18 cellular contexts compared by ENCODE assay signal in genomic region chr5:149962601-149963300, GRCh38. TPM values are rescaled to one million over a fixed set of nuclear protein-coding genes. Genes with fewer than 3 reads are reported as not detected.
A peak's percentile ranks its signal among the peaks of the same experiment; 100 is the strongest.
DNase-seq lines count a peak whose midpoint lies in the region; ATAC-seq, FAIRE-seq and TF ChIP-seq lines count a peak whose summit lies in the region.
"Had no signal": no experiment of that assay in that cellular context is flagged by ENCODE, and none has a peak within 500 bp of the region (broad histone marks: within the 10 kb centered on the region; RNA-seq: fewer than 3 reads in every experiment).

No MANE protein-coding gene starts in this region.

- H3K4me3 ChIP-seq in A549, result no peak overlapping the region
- H3K4me3 ChIP-seq in OCI-LY1 (ENCODE audit: low read depth, low read length, poor library complexity, severe bottlenecking), result no peak overlapping the region
- no peak overlapping the region for H3K4me3 ChIP-seq in neural progenitor cell
- no peak overlapping the region for H3K4me3 ChIP-seq in SK-N-SH (ENCODE audit: low read depth in 2 of 2, low read length in 1 of 2)
- no peak overlapping the region for H3K4me3 ChIP-seq in right atrium auricular region
- H3K4me3 ChIP-seq: GM23248 had no signal

- ATAC-seq in A549, result no peak
- ATAC-seq in CD4-positive, alpha-beta T cell (ENCODE audit: poor library complexity), result no peak
- ATAC-seq: HCT116, Right ventricle myocardium inferior had no signal

- intact Hi-C loops in CD4-positive, alpha-beta T cell (cut with DNase I, micrococcal nuclease), result loop anchor here (5.0 kb wide), 2 partner anchors 40 to 230 kb away; partner anchors contain the start of genes HMGXB3 (in 1 of the 2), PPARGC1B (in 1 of the 2) and TIGD6 (in 1 of the 2)

- peaks cover 32% of the 10 kb centered on the region for H3K4me1 Mint-ChIP-seq in CD4-positive, alpha-beta T cell (ENCODE audit: low read depth)
- peaks cover 20% of the 10 kb centered on the region for H3K4me1 Mint-ChIP-seq in neural progenitor cell

- H3K27ac ChIP-seq in A549 (peak overlapping the region in 1 of 2 experiments; percentile 17; a peak in 1 of 6 replicates), OCI-LY1 (ENCODE audit: low read depth, low read length, poor library complexity, severe bottlenecking) (peak overlapping the region; percentile 29), neural progenitor cell (no peak overlapping the region), SK-N-SH (ENCODE audit: low read depth in 2 of 2, low read length in 1 of 2) (no peak overlapping the region), right atrium auricular region (no peak overlapping the region)
- H3K27ac ChIP-seq in CD4-positive, alpha-beta T cell (ENCODE audit: low read depth, low read length), result no peak overlapping the region
- H3K27ac ChIP-seq: GM23248, HL-60 had no signal

- POLR2A ChIA-PET in A549 (lab: Yijun Ruan, JAX), result interaction anchor here (0.7 to 4.0 kb wide), 5 partner anchors 28 to 179 kb away, joined by 3 to 61 read pairs (median 5); partner anchors contain the start of genes HMGXB3 and TIGD6
- POLR2A ChIA-PET in CD4-positive, alpha-beta T cell (lab: Charles Lee), result interaction anchor here (1.0 to 1.5 kb wide), 4 partner anchors 16 to 310 kb away, joined by 3 read pairs; partner anchors contain the start of genes HMGXB3 and TIGD6
- POLR2A ChIA-PET in SK-N-SH (lab: Yijun Ruan, JAX), result interaction anchor here (0.7 to 1.2 kb wide), 2 partner anchors 125 to 128 kb away, joined by 3 to 4 read pairs; no protein-coding TSS in a partner anchor

- 94% methylated on average over 5 of the region's 5 CpGs for WGBS in A549 (ENCODE audit: missing lambda C conversion rate)
- 92% methylated on average over 5 of the region's 5 CpGs for WGBS in SK-N-SH (ENCODE audit: low lambda C conversion rate)

- peaks cover 15% of the 10 kb centered on the region for H3K36me3 Mint-ChIP-seq in CD4-positive, alpha-beta T cell (ENCODE audit: low read depth)
- H3K36me3 Mint-ChIP-seq in neural progenitor cell, result peaks cover 2% of the 10 kb centered on the region

- TF ChIP-seq RAD21 in A549 (conservative IDR thresholded peaks at IDR 0.05 in 1 of 2, IDR thresholded peaks at IDR 0.05 in 1 of 2) (no peak), SK-N-SH (IDR thresholded peaks at IDR 0.05; ENCODE audit: low read length) (no peak)

- no peaks in the 10 kb centered on the region for H3K9me3 Mint-ChIP-seq in CD4-positive, alpha-beta T cell
- H3K9me3 Mint-ChIP-seq in neural progenitor cell, result no peaks in the 10 kb centered on the region
- H3K9me3 Mint-ChIP-seq: CD4-positive, alpha-beta memory T cell had no signal

- H3K4me2 ChIP-seq in A549, result peak overlapping the region; percentile 80
- no peak overlapping the region for H3K4me2 ChIP-seq in OCI-LY1 (ENCODE audit: low read length)
- no peak overlapping the region for H3K4me2 ChIP-seq in neural progenitor cell
- H3K4me2 ChIP-seq in SK-N-SH, result no peak overlapping the region

- H3K9ac ChIP-seq in OCI-LY1 (ENCODE audit: low read length) (no peak overlapping the region), neural progenitor cell (no peak overlapping the region), SK-N-SH (no peak overlapping the region)
- H3K9ac ChIP-seq: GM23248 had no signal

- TF ChIP-seq EP300 in A549 (IDR thresholded peaks at IDR 0.05) (no peak), SK-N-SH (IDR thresholded peaks at IDR 0.05; ENCODE audit: borderline replicate concordance in 1 of 2, low read depth in 1 of 2, low read length in 1 of 2) (no peak)

- no peaks in the 10 kb centered on the region for H3K27me3 ChIP-seq in CD4-positive, alpha-beta T cell (ENCODE audit: control insufficient read depth, insufficient read depth, low read length)
- H3K27me3 ChIP-seq in OCI-LY1 (ENCODE audit: insufficient read depth, low read length), result no peaks in the 10 kb centered on the region
- H3K27me3 ChIP-seq in neural progenitor cell, result peaks cover 9% of the 10 kb centered on the region
- H3K27me3 ChIP-seq in SK-N-SH (ENCODE audit: insufficient read depth), result no peaks in the 10 kb centered on the region
- H3K27me3 ChIP-seq in right atrium auricular region, result no peaks in the 10 kb centered on the region

- no peaks in the 10 kb centered on the region for H3K79me2 ChIP-seq in OCI-LY1 (ENCODE audit: insufficient read depth, low read length)
- no peaks in the 10 kb centered on the region for H3K79me2 ChIP-seq in neural progenitor cell (ENCODE audit: low read depth)
- H3K79me2 ChIP-seq in SK-N-SH (ENCODE audit: insufficient read depth), result peaks cover 20% of the 10 kb centered on the region; the same call in 1 of the 2 replicates

- no peaks in the 10 kb centered on the region for H3F3A ChIP-seq in OCI-LY1 (ENCODE audit: insufficient read depth, low read length)
- H3F3A ChIP-seq in neural progenitor cell (ENCODE audit: low read depth), result peaks cover 18% of the 10 kb centered on the region
- H3F3A ChIP-seq in SK-N-SH (replicated peaks; ENCODE audit: insufficient read depth), result peaks cover 24% of the 10 kb centered on the region

- H3K4me1 ChIP-seq in A549, result peaks cover 35% of the 10 kb centered on the region
- H3K4me1 ChIP-seq in OCI-LY1 (ENCODE audit: insufficient read depth, low read length, severe bottlenecking), result peaks cover 24% of the 10 kb centered on the region
- H3K4me1 ChIP-seq in neural progenitor cell, result peaks cover 7% of the 10 kb centered on the region
- H3K4me1 ChIP-seq in SK-N-SH (ENCODE audit: control insufficient read depth in 1 of 2, insufficient read depth in 2 of 2, low read depth in 1 of 2, low read length in 1 of 2), result peaks cover 10 to 12% of the 10 kb centered on the region in 2 experiments; a peak in 3 of 4 replicates
- peaks cover 0 to 19% of the 10 kb centered on the region in 2 donors for H3K4me1 ChIP-seq in right atrium auricular region

- H3K9me3 ChIP-seq in A549, result no peaks in the 10 kb centered on the region
- H3K9me3 ChIP-seq in CD4-positive, alpha-beta T cell (ENCODE audit: control insufficient read depth, low read length), result no peaks in the 10 kb centered on the region
- no peaks in the 10 kb centered on the region for H3K9me3 ChIP-seq in OCI-LY1 (ENCODE audit: low read length)
- no peaks in the 10 kb centered on the region for H3K9me3 ChIP-seq in neural progenitor cell (ENCODE audit: low read depth)
- H3K9me3 ChIP-seq in SK-N-SH, result no peaks in the 10 kb centered on the region
- H3K9me3 ChIP-seq in right atrium auricular region, result no peaks in the 10 kb centered on the region

- CTCF ChIA-PET in A549 (lab: Yijun Ruan, JAX) (interaction anchor here (0.7 to 16.5 kb wide), 38 partner anchors 8 to 326 kb away, joined by 3 to 594 read pairs (median 5); partner anchors contain the start of genes PDE6A and PPARGC1B), SK-N-SH (lab: Yijun Ruan, JAX) (interaction anchor here (0.9 to 12.1 kb wide), 26 partner anchors 8 to 344 kb away, joined by 3 to 244 read pairs (median 6); no protein-coding TSS in a partner anchor)
- CTCF ChIA-PET in CD4-positive, alpha-beta T cell (lab: Charles Lee), result interaction anchor here (1.5 to 2.3 kb wide), 2 partner anchors 9 to 28 kb away, joined by 8 to 11 read pairs; no protein-coding TSS in a partner anchor

- FAIRE-seq in A549 (lab: Jason Lieb, UNC), result no peak
- FAIRE-seq: GM12892, HTR-8/SVneo had no signal

- no peaks in the 10 kb centered on the region for H3K27me3 Mint-ChIP-seq in CD4-positive, alpha-beta T cell
- peaks cover 10% of the 10 kb centered on the region for H3K27me3 Mint-ChIP-seq in neural progenitor cell (ENCODE audit: insufficient read depth, low read depth)
- H3K27me3 Mint-ChIP-seq: CD4-positive, alpha-beta memory T cell had no signal

- H3K36me3 ChIP-seq in OCI-LY1 (ENCODE audit: insufficient read depth, low read length), result no peaks in the 10 kb centered on the region
- no peaks in the 10 kb centered on the region for H3K36me3 ChIP-seq in neural progenitor cell
- H3K36me3 ChIP-seq in SK-N-SH (replicated peaks in 1 of 2; ENCODE audit: control insufficient read depth in 1 of 2, insufficient read depth in 2 of 2, low read length in 1 of 2), result no peaks in the 10 kb centered on the region
- H3K36me3 ChIP-seq in right atrium auricular region, result no peaks in the 10 kb centered on the region

- H2AFZ ChIP-seq in OCI-LY1 (ENCODE audit: low read length) (no peak overlapping the region), neural progenitor cell (replicated peaks) (no peak overlapping the region), SK-N-SH (ENCODE audit: low read depth) (no peak overlapping the region)
- H2AFZ ChIP-seq: GM23248 had no signal

- H3K9me2 ChIP-seq in OCI-LY1 (ENCODE audit: low read depth, low read length) (no peaks in the 10 kb centered on the region), SK-N-SH (no peaks in the 10 kb centered on the region)

- DNase-seq in A549 (ENCODE audit: low read depth in 1 of 2, low spot score in 1 of 2) (no peak), neural progenitor cell (ENCODE audit: low spot score) (no peak), SK-N-SH (no peak), right atrium auricular region (ENCODE audit: low spot score) (no peak)
- DNase-seq in CD4-positive, alpha-beta T cell, result no peak
- no peak for DNase-seq in effector CD8-positive, alpha-beta T cell (lab: John Stamatoyannopoulos, UW)
- DNase-seq: NCI-H1417 treated with DMSO at 0.1 percent for 48 hours, NCI-H1930, NCI-H2171 had no signal

- H3K4me3 Mint-ChIP-seq in CD4-positive, alpha-beta T cell, result peak overlapping the region; percentile 13
- peak overlapping the region; percentile 27 for H3K4me3 Mint-ChIP-seq in neural progenitor cell

- H4K20me1 ChIP-seq in OCI-LY1 (ENCODE audit: insufficient read depth, low read length) (no peaks in the 10 kb centered on the region), neural progenitor cell (ENCODE audit: low read depth) (no peaks in the 10 kb centered on the region), SK-N-SH (ENCODE audit: insufficient read depth) (no peaks in the 10 kb centered on the region)

- TF ChIP-seq CTCF in A549 (IDR thresholded peaks at IDR 0.05) (no peak), OCI-LY1 (IDR thresholded peaks at IDR 0.05; ENCODE audit: low read length) (no peak), neural progenitor cell (IDR thresholded peaks at IDR 0.05) (no peak), SK-N-SH (IDR thresholded peaks at IDR 0.05) (no peak), right atrium auricular region (IDR thresholded peaks at IDR 0.05) (no peak)
- no peak for TF ChIP-seq CTCF in CD4-positive, alpha-beta T cell (IDR thresholded peaks at IDR 0.05)

- no peak for TF ChIP-seq POLR2A in A549 (IDR thresholded peaks at IDR 0.05; ENCODE audit: low read length)

- H3K27ac Mint-ChIP-seq in CD4-positive, alpha-beta T cell, result peak overlapping the region; percentile 75
- H3K27ac Mint-ChIP-seq in neural progenitor cell, result no peak overlapping the region

RNA-seq across cellular contexts. Expression of gene SLC26A2, which starts 2.2 kb away (rescaled TPM):
- 23.2 and 31.9 TPM in 2 replicates for polyA plus RNA-seq in A549 (2011; rRNA removed)
- polyA plus RNA-seq in A549 (2012; cell fraction: cytosol; rRNA removed), result 5.2 and 6.7 TPM in 2 replicates
- 6.1 and 12.5 TPM in 2 replicates for polyA plus RNA-seq in A549 (2012; cell fraction: nucleus; rRNA removed)
- polyA plus RNA-seq in A549 (2017; fragmentation: RNase III; extraction: RNeasy Plus Mini Kit Qiagen cat#74134 plus additional on column Dnase treatment), result 28.4 to 33.5 TPM (median 32.2 TPM) in 3 replicates
- polyA minus RNA-seq in A549 (2011; rRNA and poly(A)+ RNA removed), result 49.3 and 53.2 TPM in 2 replicates
- total RNA-seq in CD4-positive, alpha-beta T cell, result 1 to 10 TPM; 2.8 to 4.2 TPM
- 14.0 and 20.1 TPM in 2 replicates for total RNA-seq in neural progenitor cell (ENCODE audit: low replicate concordance)
- 1.3 and 1.9 TPM in 2 replicates for polyA plus RNA-seq in SK-N-SH (2012; rRNA removed)
- 2.0 TPM in 2 replicates for polyA plus RNA-seq in SK-N-SH (2012; cell fraction: cytosol; rRNA removed)
- polyA plus RNA-seq in SK-N-SH (2012; cell fraction: nucleus; rRNA removed), result 0.89 and 1.7 TPM in 2 replicates
- 10 to 100 TPM in 1 of 2 donors, 1 to 10 TPM in 1; 7.2 to 12.0 TPM for total RNA-seq in right atrium auricular region

RNA-seq across cellular contexts. Expression of gene PDE6A, which starts 18.2 kb away (rescaled TPM):
- polyA plus RNA-seq in A549 (2011; rRNA removed) (0.30 and 0.35 TPM in 2 replicates), A549 (2017; fragmentation: RNase III; extraction: RNeasy Plus Mini Kit Qiagen cat#74134 plus additional on column Dnase treatment) (0.20 to 0.30 TPM (median 0.28 TPM) in 3 replicates), SK-N-SH (2012; rRNA removed) (0.05 and 0.06 TPM in 2 replicates)
- polyA plus RNA-seq in A549 (2012; cell fraction: cytosol; rRNA removed), result 0.15 and 0.23 TPM in 2 replicates
- 0.47 and 0.60 TPM in 2 replicates for polyA plus RNA-seq in A549 (2012; cell fraction: nucleus; rRNA removed)
- 0.39 and 0.41 TPM in 2 replicates for polyA minus RNA-seq in A549 (2011; rRNA and poly(A)+ RNA removed)
- not detected for total RNA-seq in CD4-positive, alpha-beta T cell
- total RNA-seq in neural progenitor cell (ENCODE audit: low replicate concordance) (not detected in 2 replicates), right atrium auricular region (under 1 TPM in 1 of 2 donors, not detected in 1; 0.08 TPM)
- polyA plus RNA-seq in SK-N-SH (2012; cell fraction: cytosol; rRNA removed), result 0.06 and 0.07 TPM in 2 replicates
- polyA plus RNA-seq in SK-N-SH (2012; cell fraction: nucleus; rRNA removed), result 0.11 and 0.14 TPM in 2 replicates
- total RNA-seq: CD4-positive, alpha-beta memory T cell; Daoy; GM23248 had no signal
- polyA plus RNA-seq: CD4-positive, alpha-beta memory T cell; GM23248 had no signal

RNA-seq across cellular contexts. Expression of gene TIGD6, which starts 37.7 kb away (rescaled TPM):
- polyA plus RNA-seq in A549 (2011; rRNA removed), result 7.3 and 8.4 TPM in 2 replicates
- 3.7 and 4.2 TPM in 2 replicates for polyA plus RNA-seq in A549 (2012; cell fraction: cytosol; rRNA removed)
- 2.9 and 4.2 TPM in 2 replicates for polyA plus RNA-seq in A549 (2012; cell fraction: nucleus; rRNA removed)
- 4.2 to 4.4 TPM (median 4.3 TPM) in 3 replicates for polyA plus RNA-seq in A549 (2017; fragmentation: RNase III; extraction: RNeasy Plus Mini Kit Qiagen cat#74134 plus additional on column Dnase treatment)
- 12.1 and 17.4 TPM in 2 replicates for polyA minus RNA-seq in A549 (2011; rRNA and poly(A)+ RNA removed)
- 1 to 10 TPM; 1.0 to 1.4 TPM for total RNA-seq in CD4-positive, alpha-beta T cell
- total RNA-seq in neural progenitor cell (ENCODE audit: low replicate concordance), result 4.1 and 4.7 TPM in 2 replicates
- 4.7 and 4.8 TPM in 2 replicates for polyA plus RNA-seq in SK-N-SH (2012; rRNA removed)
- 4.2 and 4.7 TPM in 2 replicates for polyA plus RNA-seq in SK-N-SH (2012; cell fraction: cytosol; rRNA removed)
- polyA plus RNA-seq in SK-N-SH (2012; cell fraction: nucleus; rRNA removed), result 4.2 and 6.3 TPM in 2 replicates
- total RNA-seq in right atrium auricular region, result 1 to 10 TPM; 1.6 to 2.3 TPM

RNA-seq across cellular contexts. Expression of gene HMGXB3, which starts 37.8 kb away (rescaled TPM):
- polyA plus RNA-seq in A549 (2011; rRNA removed) (34.1 and 37.2 TPM in 2 replicates), A549 (2017; fragmentation: RNase III; extraction: RNeasy Plus Mini Kit Qiagen cat#74134 plus additional on column Dnase treatment) (19.6 to 20.5 TPM (median 19.9 TPM) in 3 replicates), SK-N-SH (2012; rRNA removed) (28.8 and 39.9 TPM in 2 replicates)
- polyA plus RNA-seq in A549 (2012; cell fraction: cytosol; rRNA removed), result 21.0 and 25.8 TPM in 2 replicates
- polyA plus RNA-seq in A549 (2012; cell fraction: nucleus; rRNA removed), result 58.1 and 65.6 TPM in 2 replicates
- polyA minus RNA-seq in A549 (2011; rRNA and poly(A)+ RNA removed), result 54.1 and 55.3 TPM in 2 replicates
- 10 to 100 TPM; 27.4 to 29.3 TPM for total RNA-seq in CD4-positive, alpha-beta T cell
- total RNA-seq in neural progenitor cell (ENCODE audit: low replicate concordance) (23.1 and 31.3 TPM in 2 replicates), right atrium auricular region (10 to 100 TPM; 18.4 to 21.1 TPM)
- 21.3 and 23.0 TPM in 2 replicates for polyA plus RNA-seq in SK-N-SH (2012; cell fraction: cytosol; rRNA removed)
- polyA plus RNA-seq in SK-N-SH (2012; cell fraction: nucleus; rRNA removed), result 80.4 and 109 TPM in 2 replicates
